1 cellular context compared by ENCODE assay signal in the genomic region with DNA sequence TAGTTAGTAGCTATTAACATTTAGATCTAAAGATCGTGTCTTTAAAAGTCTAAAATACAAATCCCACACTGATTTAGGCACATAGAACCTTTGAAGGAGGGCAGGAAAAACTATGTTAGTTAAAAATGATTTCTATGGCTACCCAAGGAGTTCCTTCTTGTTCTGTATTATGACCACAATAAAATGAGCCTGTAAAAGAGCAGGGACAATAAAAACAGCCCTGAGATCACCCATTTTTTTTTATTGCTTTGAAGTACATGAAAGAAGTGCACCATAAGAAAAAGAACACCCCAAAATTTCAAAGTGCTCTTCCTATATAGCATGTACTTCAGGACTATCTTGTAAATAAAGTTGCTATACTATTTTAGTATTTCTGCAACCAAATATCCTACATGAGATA.
TF ChIP-seq lines count a peak whose summit lies in the region.

No MANE protein-coding gene starts in this region.

TF ChIP-seq in K562, 482 proteins besides CTCF, POLR2A, EP300 and RAD21:
- no peak for TF ChIP-seq ELK1 (CRISPR knock-in tag; IDR thresholded peaks at IDR 0.05)
- no peak for TF ChIP-seq XRCC5 (IDR thresholded peaks at IDR 0.05; ENCODE audit: low read depth, low read length)
- TF ChIP-seq NUFIP1 (IDR thresholded peaks at IDR 0.05; ENCODE audit: partially characterized antibody): no peak
- no peak for TF ChIP-seq ZNF695 (CRISPR knock-in tag; IDR thresholded peaks at IDR 0.05)
- TF ChIP-seq XRCC4 (IDR thresholded peaks at IDR 0.05; ENCODE audit: extremely low read depth, insufficient read depth, insufficient read length): no peak
- TF ChIP-seq C11orf30 (IDR thresholded peaks at IDR 0.05; ENCODE audit: low read depth): no peak
- no peak for TF ChIP-seq ZC3H8 (IDR thresholded peaks at IDR 0.05)
- no peak for TF ChIP-seq KAT8 (IDR thresholded peaks at IDR 0.05; ENCODE audit: low read depth)
- TF ChIP-seq, protein P1, sequence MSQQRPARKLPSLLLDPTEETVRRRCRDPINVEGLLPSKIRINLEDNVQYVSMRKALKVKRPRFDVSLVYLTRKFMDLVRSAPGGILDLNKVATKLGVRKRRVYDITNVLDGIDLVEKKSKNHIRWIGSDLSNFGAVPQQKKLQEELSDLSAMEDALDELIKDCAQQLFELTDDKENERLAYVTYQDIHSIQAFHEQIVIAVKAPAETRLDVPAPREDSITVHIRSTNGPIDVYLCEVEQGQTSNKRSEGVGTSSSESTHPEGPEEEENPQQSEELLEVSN (IDR thresholded peaks at IDR 0.05; ENCODE audit: borderline replicate concordance in 1 of 2, extremely low read depth in 1 of 2, insufficient read depth in 1 of 2, insufficient read length in 1 of 2, low read depth in 1 of 2, low read length in 1 of 2, poor library complexity in 1 of 2, severe bottlenecking in 1 of 2): no peak
- TF ChIP-seq GABPB2 (CRISPR knock-in tag; conservative IDR thresholded peaks at IDR 0.05): no peak
- TF ChIP-seq HMG20A (CRISPR knock-in tag; conservative IDR thresholded peaks at IDR 0.05): no peak
- TF ChIP-seq XRCC3 (IDR thresholded peaks at IDR 0.05): no peak
- no peak for TF ChIP-seq RBBP5 (IDR thresholded peaks at IDR 0.05; ENCODE audit: borderline replicate concordance, insufficient read depth, low read length, poor library complexity, severe bottlenecking)
- TF ChIP-seq SMAD2 (IDR thresholded peaks at IDR 0.05; ENCODE audit: low read depth, low read length): no peak
- TF ChIP-seq GTF2B (IDR thresholded peaks at IDR 0.05; ENCODE audit: extremely low read depth, insufficient read length): no peak
